13 cellular contexts compared by ENCODE assay signal in the genomic region with DNA sequence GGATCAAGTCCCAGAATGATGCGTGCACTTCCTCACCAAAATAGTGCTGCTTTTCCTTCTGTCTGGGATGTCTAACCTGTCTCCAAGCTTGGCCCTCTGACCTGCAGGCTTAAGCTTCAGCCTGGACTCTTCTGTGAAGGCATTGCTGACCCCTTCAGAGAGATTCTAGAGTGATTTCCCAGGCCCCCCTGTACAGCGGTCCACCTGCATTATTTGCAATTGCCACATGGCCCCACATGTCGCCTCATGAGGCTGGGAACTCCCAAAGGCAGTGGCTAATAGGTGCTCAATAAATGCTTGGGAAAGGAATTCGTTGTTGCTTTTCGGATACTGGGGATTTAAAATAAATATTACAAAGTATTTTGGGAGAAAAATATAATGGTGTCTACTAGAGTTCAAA. TPM values are rescaled to one million over a fixed set of nuclear protein-coding genes. Genes with fewer than 3 reads are reported as not detected.
A peak's percentile ranks its signal among the peaks of the same experiment; 100 is the strongest.
DNase-seq lines count a peak whose midpoint lies in the region; ATAC-seq, FAIRE-seq and TF ChIP-seq lines count a peak whose summit lies in the region.
"Had no signal": no experiment of that assay in that cellular context is flagged by ENCODE, and none has a peak within 500 bp of the region (broad histone marks: within the 10 kb centered on the region; RNA-seq: fewer than 3 reads in every experiment).

No MANE protein-coding gene starts in this region.

- H3K27me3 Mint-ChIP-seq in astrocyte (ENCODE audit: low read depth, unreplicated experiment) (no peaks in the 10 kb centered on the region), natural killer cell (ENCODE audit: low read depth in 2 of 2) (no peaks in the 10 kb centered on the region)
- peaks cover 4% of the 10 kb centered on the region in 2 donors for H3K27me3 Mint-ChIP-seq in CD4-positive, alpha-beta memory T cell

- H3K9me3 Mint-ChIP-seq in astrocyte (ENCODE audit: unreplicated experiment) (no peaks in the 10 kb centered on the region), natural killer cell (no peaks in the 10 kb centered on the region)
- peaks cover 0 to 1% (median 0%) of the 10 kb centered on the region in 8 donors for H3K9me3 Mint-ChIP-seq in CD4-positive, alpha-beta memory T cell
- H3K9me3 Mint-ChIP-seq: memory B cell, nephron had no signal

- POLR2A ChIA-PET in CD4-positive, alpha-beta memory T cell (lab: Charles Lee; ENCODE audit: partially characterized antibody), result interaction anchor here (1.0 to 1.1 kb wide), 2 partner anchors 392 to 395 kb away, joined by 3 to 5 read pairs; no protein-coding TSS in a partner anchor

- no peaks in the 10 kb centered on the region for H3K36me3 ChIP-seq in DOHH2 (ENCODE audit: control insufficient read depth, low read length)
- H3K36me3 ChIP-seq in Loucy (ENCODE audit: insufficient read depth, low read length), result no peaks in the 10 kb centered on the region
- H3K36me3 ChIP-seq in astrocyte (ENCODE audit: insufficient read depth, low read length), result no peaks in the 10 kb centered on the region
- no peaks in the 10 kb centered on the region for H3K36me3 ChIP-seq in CD4-positive, alpha-beta memory T cell (ENCODE audit: insufficient read depth, low read length)
- H3K36me3 ChIP-seq: BE2C had no signal

- no peak overlapping the region for H3K4me3 ChIP-seq in DOHH2 (ENCODE audit: low read length)
- H3K4me3 ChIP-seq in Loucy (ENCODE audit: low read length, poor library complexity, severe bottlenecking), result peak overlapping the region; percentile 51
- H3K4me3 ChIP-seq in astrocyte (ENCODE audit: insufficient read depth, low read depth, low read length), result no peak overlapping the region
- H3K4me3 ChIP-seq in CD4-positive, alpha-beta memory T cell (ENCODE audit: low read length in 2 of 2), result no peak overlapping the region

- DNase-seq in astrocyte (ENCODE audit: low read depth) (no peak), natural killer cell (no peak), UCSD-AML1 (lab: John Stamatoyannopoulos, UW; ENCODE audit: unreplicated experiment) (no peak), NCI-H1417 treated with DMSO at 0.1 percent for 48 hours (lab: John Stamatoyannopoulos, UW) (no peak)
- DNase-seq in CD4-positive, alpha-beta memory T cell, result no peak
- DNase-seq: cortex of kidney had no signal

- ATAC-seq in natural killer cell, result no peak

- H3K79me2 ChIP-seq in DOHH2 (ENCODE audit: control insufficient read depth, low read length) (no peaks in the 10 kb centered on the region), Loucy (ENCODE audit: insufficient read depth, low read length) (no peaks in the 10 kb centered on the region), astrocyte (ENCODE audit: insufficient read depth, low read length) (no peaks in the 10 kb centered on the region)

- H3K27ac Mint-ChIP-seq in astrocyte (ENCODE audit: unreplicated experiment) (no peak overlapping the region), natural killer cell (peak overlapping the region in 1 of 2 donors; percentile 53)
- no peak overlapping the region for H3K27ac Mint-ChIP-seq in CD4-positive, alpha-beta memory T cell
- H3K27ac Mint-ChIP-seq: activated CD4-positive, alpha-beta T cell treated with anti-CD3 and anti-CD28 coated beads, Interleukin-2, amount 10 ng/mL, durations not matched to agents 7 days and 5 days; memory B cell had no signal

- H3K4me1 ChIP-seq in DOHH2 (ENCODE audit: control insufficient read depth, low read length) (0 out of 2 replicates have a peak, but pooled peaks cover 3% of the 10 kb centered on the region), Loucy (ENCODE audit: insufficient read depth, low read length, poor library complexity, severe bottlenecking) (peaks cover 4% of the 10 kb centered on the region), astrocyte (ENCODE audit: insufficient read depth, low read length) (no peaks in the 10 kb centered on the region)
- peaks cover 10% of the 10 kb centered on the region for H3K4me1 ChIP-seq in CD4-positive, alpha-beta memory T cell (ENCODE audit: insufficient read depth, low read length)
- H3K4me1 ChIP-seq: BE2C had no signal

- no peak overlapping the region for H3K9ac ChIP-seq in Loucy (ENCODE audit: low read depth, low read length, poor library complexity, severe bottlenecking)
- H3K9ac ChIP-seq in astrocyte (ENCODE audit: low read length), result no peak overlapping the region

- no peaks in the 10 kb centered on the region for H3F3A ChIP-seq in DOHH2 (ENCODE audit: control insufficient read depth, insufficient read depth)
- H3F3A ChIP-seq in Loucy (ENCODE audit: low read depth), result no peaks in the 10 kb centered on the region

- H4K20me1 ChIP-seq in DOHH2 (ENCODE audit: control insufficient read depth, insufficient read depth, low read depth, low read length), result no peaks in the 10 kb centered on the region
- no peaks in the 10 kb centered on the region for H4K20me1 ChIP-seq in Loucy (ENCODE audit: insufficient read depth, low read length, poor library complexity, severe bottlenecking)
- H4K20me1 ChIP-seq in astrocyte (ENCODE audit: insufficient read depth, low read length), result no peaks in the 10 kb centered on the region

- H3K27ac ChIP-seq in DOHH2 (ENCODE audit: low read depth, low read length) (no peak overlapping the region), astrocyte (ENCODE audit: low read depth, low read length) (no peak overlapping the region)
- no peak overlapping the region for H3K27ac ChIP-seq in CD4-positive, alpha-beta memory T cell (ENCODE audit: low read depth, low read length)

- H3K4me3 Mint-ChIP-seq in astrocyte (ENCODE audit: unreplicated experiment) (no peak overlapping the region), natural killer cell (peak overlapping the region; percentile 74)
- H3K4me3 Mint-ChIP-seq in CD4-positive, alpha-beta memory T cell, result peak overlapping the region in 4 of 8 donors; percentile 73 to 87 (median 81)

- H3K4me2 ChIP-seq in DOHH2 (ENCODE audit: low read length) (peak overlapping the region; percentile 55), Loucy (ENCODE audit: low read depth, low read length, poor library complexity, severe bottlenecking) (peak overlapping the region; percentile 58), astrocyte (ENCODE audit: low read length) (peak overlapping the region; percentile 84)

- intact Hi-C loops in natural killer cell (cut with micrococcal nuclease), result no loop called here
- intact Hi-C loops in CD4-positive, alpha-beta memory T cell (cut with micrococcal nuclease), result no loop called here

- H2AFZ ChIP-seq in Loucy (ENCODE audit: low read length), result peak overlapping the region; percentile 57
- peak overlapping the region; percentile 58 for H2AFZ ChIP-seq in astrocyte (ENCODE audit: low read depth, low read length)

- H3K9me3 ChIP-seq in DOHH2 (ENCODE audit: control insufficient read depth, insufficient read depth, low read length) (no peaks in the 10 kb centered on the region), Loucy (ENCODE audit: insufficient read depth, low read depth, low read length) (no peaks in the 10 kb centered on the region), astrocyte (ENCODE audit: insufficient read depth, low read depth, low read length) (no peaks in the 10 kb centered on the region)
- H3K9me3 ChIP-seq in CD4-positive, alpha-beta memory T cell (ENCODE audit: control insufficient read depth in 1 of 2, low read length in 2 of 2), result no peaks in the 10 kb centered on the region
- H3K9me3 ChIP-seq: BE2C had no signal

- TF ChIP-seq CTCF in DOHH2 (IDR thresholded peaks at IDR 0.05; ENCODE audit: low read depth, low read length, poor library complexity, severe bottlenecking) (no peak), Loucy (conservative IDR thresholded peaks at IDR 0.05; ENCODE audit: low read length) (no peak), astrocyte (IDR thresholded peaks at IDR 0.05; ENCODE audit: insufficient read depth, low read depth, low read length) (no peak), natural killer cell (IDR thresholded peaks at IDR 0.05) (no peak)

- H3K4me1 Mint-ChIP-seq in astrocyte (ENCODE audit: low read depth, unreplicated experiment), result peaks cover 2% of the 10 kb centered on the region
- H3K4me1 Mint-ChIP-seq in natural killer cell, result peaks cover 8% of the 10 kb centered on the region in 2 donors
- H3K4me1 Mint-ChIP-seq in CD4-positive, alpha-beta memory T cell, result peaks cover 4 to 7% (median 5%) of the 10 kb centered on the region in 4 donors

- H3K9me2 ChIP-seq in DOHH2 (replicated peaks; ENCODE audit: control insufficient read depth, low read length), result no peaks in the 10 kb centered on the region
- no peaks in the 10 kb centered on the region for H3K9me2 ChIP-seq in Loucy (replicated peaks; ENCODE audit: low read depth, low read length)

- CTCF ChIA-PET in CD4-positive, alpha-beta memory T cell (lab: Charles Lee; ENCODE audit: partially characterized antibody), result interaction anchor here (0.5 to 9.5 kb wide), 24 partner anchors 9 to 601 kb away, joined by 3 to 216 read pairs (median 3); a partner anchor contains a TSS

- H3K36me3 Mint-ChIP-seq in astrocyte (ENCODE audit: low read depth, unreplicated experiment) (no peaks in the 10 kb centered on the region), natural killer cell (no peaks in the 10 kb centered on the region)
- no peaks in the 10 kb centered on the region for H3K36me3 Mint-ChIP-seq in CD4-positive, alpha-beta memory T cell
- H3K36me3 Mint-ChIP-seq: memory B cell had no signal

- no peak for FAIRE-seq in astrocyte (lab: Jason Lieb, UNC)
- FAIRE-seq: TTC549 had no signal

- H3K27me3 ChIP-seq in DOHH2 (ENCODE audit: control insufficient read depth, low read length) (peaks cover 1% of the 10 kb centered on the region; the same call in 1 of the 2 replicates), Loucy (ENCODE audit: insufficient read depth, low read length, poor library complexity, severe bottlenecking) (no peaks in the 10 kb centered on the region), astrocyte (ENCODE audit: insufficient read depth, low read length) (no peaks in the 10 kb centered on the region)
- H3K27me3 ChIP-seq in CD4-positive, alpha-beta memory T cell (ENCODE audit: insufficient read depth, low read length), result no peaks in the 10 kb centered on the region
- H3K27me3 ChIP-seq: BE2C had no signal

RNA-seq across cellular contexts. Expression of a gene that starts 32.3 kb away (rescaled TPM):
- total RNA-seq in astrocyte (not detected in 2 replicates), natural killer cell (not detected)
- not detected for total RNA-seq in CD4-positive, alpha-beta memory T cell
- not detected for polyA plus RNA-seq in CD4-positive, alpha-beta memory T cell
- total RNA-seq: activated CD4-positive, alpha-beta T cell treated with anti-CD3 and anti-CD28 coated beads, Interleukin-2, amount 10 ng/mL, durations not matched to agents 7 days and 5 days had no signal
